10 cellular contexts compared by ENCODE assay signal in genomic region chr14:34711808-34712712, GRCh38. TPM values are rescaled to one million over a fixed set of nuclear protein-coding genes. Genes with fewer than 3 reads are reported as not detected.
DNase-seq lines count a peak whose midpoint lies in the region; ATAC-seq and TF ChIP-seq lines count a peak whose summit lies in the region.
"Had no signal": no experiment of that assay in that cellular context is flagged by ENCODE, and none has a peak within 500 bp of the region (broad histone marks: within the 10 kb centered on the region; RNA-seq: fewer than 3 reads in every experiment).

No MANE protein-coding gene starts in this region.

- no peaks in the 10 kb centered on the region for H3K27me3 ChIP-seq in CD4-positive, alpha-beta memory T cell (ENCODE audit: insufficient read depth, low read length)
- H3K27me3 ChIP-seq in PC-3 (ENCODE audit: low read length) (no peaks in the 10 kb centered on the region), gastrocnemius medialis (no peaks in the 10 kb centered on the region), lower lobe of right lung (ENCODE audit: low read depth) (no peaks in the 10 kb centered on the region)

- no TSS peak for BruUV-seq in PC-3 (replicated peaks; lab: Mats Ljungman, UMichigan)

- peaks cover 36% of the 10 kb centered on the region for H3K79me2 ChIP-seq in PC-3 (ENCODE audit: low read length)

- no peaks in the 10 kb centered on the region for H3K9me3 ChIP-seq in CD4-positive, alpha-beta memory T cell (ENCODE audit: control insufficient read depth in 1 of 2, low read length in 2 of 2)
- H3K9me3 ChIP-seq in PC-3 (ENCODE audit: low read length) (no peaks in the 10 kb centered on the region), gastrocnemius medialis (no peaks in the 10 kb centered on the region), lower lobe of right lung (no peaks in the 10 kb centered on the region)

- no peaks in the 10 kb centered on the region for H3K9me3 Mint-ChIP-seq in CD4-positive, alpha-beta memory T cell
- H3K9me3 Mint-ChIP-seq: activated B cell treated with CpG ODN at 0.5 μM for 24 hours had no signal

- peaks cover 15 to 27% (median 19%) of the 10 kb centered on the region in 4 donors for H3K4me1 Mint-ChIP-seq in CD4-positive, alpha-beta memory T cell

- no peak overlapping the region for H3K27ac ChIP-seq in CD4-positive, alpha-beta memory T cell (ENCODE audit: low read depth, low read length)
- H3K27ac ChIP-seq in PC-3 (ENCODE audit: low read length) = no peak overlapping the region
- peak overlapping the region; percentile 96 to 100 (median 98) for H3K27ac ChIP-seq in gastrocnemius medialis
- H3K27ac ChIP-seq in lower lobe of right lung = no peak overlapping the region

- no peak for DNase-seq in CD4-positive, alpha-beta memory T cell
- DNase-seq in PC-3 (no peak), fibroblast of the aortic adventitia (ENCODE audit: low read depth) (peak; percentile 38), gastrocnemius medialis (no peak), anterior cingulate cortex (lab: John Stamatoyannopoulos, UW) (no peak), KBM-7 (no peak), lower lobe of right lung (no peak)
- DNase-seq: activated B cell treated with CpG ODN at 0.5 μM for 24 hours; activated effector memory CD4-positive, alpha-beta T cell treated with anti-CD3 and anti-CD28 coated beads, Interleukin-2, amount 50 U/mL, for 16 hours had no signal

- TF ChIP-seq POLR2A in gastrocnemius medialis (IDR thresholded peaks at IDR 0.05) = no peak

- no peak overlapping the region for H3K9ac ChIP-seq in PC-3 (ENCODE audit: low read length)

- H3F3A ChIP-seq in PC-3 (ENCODE audit: low read length, unreplicated experiment) = no peaks in the 10 kb centered on the region

- no peaks in the 10 kb centered on the region for H3K36me3 ChIP-seq in CD4-positive, alpha-beta memory T cell (ENCODE audit: insufficient read depth, low read length)
- H3K36me3 ChIP-seq in PC-3 (ENCODE audit: low read depth, low read length) = peaks cover 8% of the 10 kb centered on the region; the same call in 1 of the 2 replicates
- peaks cover 0 to 10% of the 10 kb centered on the region in 2 donors for H3K36me3 ChIP-seq in gastrocnemius medialis
- peaks cover 19% of the 10 kb centered on the region for H3K36me3 ChIP-seq in lower lobe of right lung

- ATAC-seq in PC-3 (no peak), gastrocnemius medialis (no peak), lower lobe of right lung (no peak)
- ATAC-seq in activated CD4-positive, CD25-positive, alpha-beta regulatory T cell treated with anti-CD3 and anti-CD28 coated beads, Interleukin-2, amount 50 U/mL, for 24 hours = no peak

- H3K4me3 ChIP-seq in CD4-positive, alpha-beta memory T cell (ENCODE audit: low read length in 2 of 2) = no peak overlapping the region
- H3K4me3 ChIP-seq in PC-3 (ENCODE audit: low read length) (0 out of 2 replicates have a peak overlapping the region, but pooled peaks have one; percentile 24), fibroblast of the aortic adventitia (ENCODE audit: low read depth, low read length) (peak overlapping the region; percentile 0), gastrocnemius medialis (peak overlapping the region; percentile 74 to 97 (median 94)), lower lobe of right lung (no peak overlapping the region)

- peak overlapping the region in 5 of 8 donors; percentile 12 to 44 (median 21) for H3K4me3 Mint-ChIP-seq in CD4-positive, alpha-beta memory T cell

- intact Hi-C loops in CD4-positive, alpha-beta memory T cell (cut with micrococcal nuclease) = loop anchor here (5.0 kb wide), 1 partner anchor 45 kb away; no protein-coding TSS in a partner anchor
- intact Hi-C loops in PC-3 (cut with micrococcal nuclease) (no loop called here), gastrocnemius medialis (cut with DNase I; ENCODE audit: low total_unique reads) (loop anchor here (2.0 to 10.0 kb wide), 4 partner anchors 175 to 693 kb away; partner anchors contain the start of genes EAPP, NFKBIA, PPP2R3C and PRORP), lower lobe of right lung (cut with DNase I) (no loop called here)

- H2AFZ ChIP-seq in PC-3 (ENCODE audit: low read length) = no peak overlapping the region

- H3K36me3 Mint-ChIP-seq in CD4-positive, alpha-beta memory T cell = peaks cover 0 to 13% of the 10 kb centered on the region in 2 donors

- POLR2A ChIA-PET in CD4-positive, alpha-beta memory T cell (lab: Charles Lee; ENCODE audit: partially characterized antibody) = interaction anchor here (0.9 to 1.3 kb wide), 2 partner anchors 270 to 693 kb away, joined by 3 to 4 read pairs; partner anchors contain the start of gene NFKBIA
- POLR2A ChIA-PET in PC-3 (lab: Charles Lee; ENCODE audit: unreplicated experiment) = no interaction called here

- H3K4me1 ChIP-seq in CD4-positive, alpha-beta memory T cell (ENCODE audit: insufficient read depth, low read length) = peaks cover 28% of the 10 kb centered on the region
- H3K4me1 ChIP-seq in PC-3 (ENCODE audit: insufficient read depth, low read length) = peaks cover 33% of the 10 kb centered on the region
- H3K4me1 ChIP-seq in gastrocnemius medialis = peaks cover 54 to 62% of the 10 kb centered on the region in 2 donors
- peaks cover 42% of the 10 kb centered on the region for H3K4me1 ChIP-seq in lower lobe of right lung

- H3K4me2 ChIP-seq in PC-3 (ENCODE audit: low read length) = peak overlapping the region; percentile 44

- no peaks in the 10 kb centered on the region for H3K9me2 ChIP-seq in PC-3 (replicated peaks; ENCODE audit: low read length)

- H4K20me1 ChIP-seq in PC-3 (ENCODE audit: low read length) = peaks cover 5% of the 10 kb centered on the region; the same call in 1 of the 2 replicates

- in situ Hi-C loops in gastrocnemius medialis (cut with MboI; ENCODE audit: low sequenced_read_pairs in 4 of 4) = loop anchor here in 1 of 4 donors (25.0 kb wide), 1 partner anchor 700 kb away; the partner anchor contains the start of gene NFKBIA
- in situ Hi-C loops in KBM-7 (cut with MboI; ENCODE audit: low pct_unique_long_range_greater_than_20kb, low sequenced_read_pairs) = no loop called here

- CTCF ChIA-PET in CD4-positive, alpha-beta memory T cell (lab: Charles Lee; ENCODE audit: partially characterized antibody) = interaction anchor here (1.2 to 3.1 kb wide), 4 partner anchors 11 to 39 kb away, joined by 4 to 14 read pairs (median 6); no protein-coding TSS in a partner anchor
- CTCF ChIA-PET in PC-3 (lab: Charles Lee) = interaction anchor here (0.6 kb wide), 1 partner anchor 30 kb away, joined by 3 read pairs; no protein-coding TSS in a partner anchor

- H3K27me3 Mint-ChIP-seq in CD4-positive, alpha-beta memory T cell = no peaks in the 10 kb centered on the region
- H3K27me3 Mint-ChIP-seq: activated B cell treated with CpG ODN at 0.5 μM for 24 hours had no signal

- no peak for TF ChIP-seq CTCF in PC-3 (conservative IDR thresholded peaks at IDR 0.05; ENCODE audit: low read depth, low read length)
- no peak for TF ChIP-seq CTCF in fibroblast of the aortic adventitia (IDR thresholded peaks at IDR 0.05; ENCODE audit: insufficient read depth, low read length)
- TF ChIP-seq CTCF in gastrocnemius medialis (IDR thresholded peaks at IDR 0.05 in 4 of 5, conservative IDR thresholded peaks at IDR 0.05 in 1 of 5) = no peak
- no peak for TF ChIP-seq CTCF in lower lobe of right lung (IDR thresholded peaks at IDR 0.05)

- peak overlapping the region in 4 of 7 donors; percentile 5 to 44 (median 28) for H3K27ac Mint-ChIP-seq in CD4-positive, alpha-beta memory T cell
- H3K27ac Mint-ChIP-seq: activated B cell treated with CpG ODN at 0.5 μM for 24 hours had no signal

RNA-seq across cellular contexts. Expression of gene CFL2, which starts 2.3 kb away (rescaled TPM):
- 10 to 100 TPM; 12.3 to 12.6 TPM for total RNA-seq in CD4-positive, alpha-beta memory T cell
- polyA plus RNA-seq in CD4-positive, alpha-beta memory T cell = 10 to 100 TPM; 10.4 to 14.2 TPM
- 88.4 and 98.0 TPM in 2 replicates for total RNA-seq in PC-3 (2014; rRNA removed)
- total RNA-seq in fibroblast of the aortic adventitia (ENCODE audit: low replicate concordance) = 107 and 266 TPM in 2 replicates
- total RNA-seq in gastrocnemius medialis = 100 to 1,000 TPM; 331 to 434 (median 371) TPM
- total RNA-seq in lower lobe of right lung = 34.6 TPM

Comparison
In these comparisons a context has a peak if more than half of its experiments do, and no peak if none do; other contexts are left out.
1. H3K27ac ChIP-seq: peak in gastrocnemius medialis (4 of 4); none in CD4-positive, alpha-beta memory T cell (single experiment), PC-3 (single experiment) and lower lobe of right lung (single experiment).
2. H3K4me3 ChIP-seq: peak in PC-3 (single experiment), fibroblast of the aortic adventitia (single experiment) and gastrocnemius medialis (4 of 4); none in CD4-positive, alpha-beta memory T cell (0 of 2) and lower lobe of right lung (single experiment).
3. intact Hi-C loops: an anchor here in CD4-positive, alpha-beta memory T cell (5.0 kb wide) and gastrocnemius medialis (2.0 to 10.0 kb wide); none called in PC-3 and lower lobe of right lung.